ENCODE assay signal across 8 cellular contexts in genomic region chr1:145918144-145918991, GRCh38. TPM values are rescaled to one million over a fixed set of nuclear protein-coding genes. Genes with fewer than 3 reads are reported as not detected.
DNase-seq lines count a peak whose midpoint lies in the region; ATAC-seq, FAIRE-seq and TF ChIP-seq lines count a peak whose summit lies in the region.

A gene with protein sequence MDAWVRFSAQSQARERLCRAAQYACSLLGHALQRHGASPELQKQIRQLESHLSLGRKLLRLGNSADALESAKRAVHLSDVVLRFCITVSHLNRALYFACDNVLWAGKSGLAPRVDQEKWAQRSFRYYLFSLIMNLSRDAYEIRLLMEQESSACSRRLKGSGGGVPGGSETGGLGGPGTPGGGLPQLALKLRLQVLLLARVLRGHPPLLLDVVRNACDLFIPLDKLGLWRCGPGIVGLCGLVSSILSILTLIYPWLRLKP (minus strand): TSS chr1:145918717. CDS start chr1:145918688, 29 bp downstream.

- intact Hi-C loops in endothelial cell of umbilical vein (cut with micrococcal nuclease), result loop anchor here (2.0 kb wide), 2 partner anchors 38 to 60 kb away; partner anchors contain the start of gene PIAS3

- no TSS peak for BruUV-seq in endothelial cell of umbilical vein (replicated peaks; lab: Mats Ljungman, UMichigan)

- no peaks in the 10 kb centered on the region for H3K9me1 ChIP-seq in endothelial cell of umbilical vein (replicated peaks; ENCODE audit: control insufficient read depth, extremely low read depth, insufficient read depth, low read length)

- CTCF ChIA-PET in endothelial cell of umbilical vein (lab: Charles Lee), result interaction anchor here (0.5 to 1.9 kb wide), 10 partner anchors 9 to 89 kb away, joined by 3 to 28 read pairs (median 6); partner anchors contain the start of genes ANKRD34A, ANKRD35, ITGA10 and LIX1L

- H3K4me2 ChIP-seq in OCI-LY3 (ENCODE audit: low read length) (peak within 1 kb of the TSS; percentile 94), endothelial cell of umbilical vein (ENCODE audit: insufficient read depth, low read length) (peak within 1 kb of the TSS; percentile 77)

- FAIRE-seq in endothelial cell of umbilical vein (lab: Jason Lieb, UNC), result peak; percentile 92

- H3K79me2 ChIP-seq in OCI-LY3 (ENCODE audit: low read length) (peaks cover 10% of the 10 kb centered on the region), endothelial cell of umbilical vein (ENCODE audit: control insufficient read depth, insufficient read depth, low read length) (peaks cover 7% of the 10 kb centered on the region)

- peak; percentile 81 for ATAC-seq in GM21528 (IDR thresholded peaks at IDR 0.05; ENCODE audit: low FRiP score, unreplicated experiment)

- POLR2A ChIA-PET in endothelial cell of umbilical vein (lab: Charles Lee), result interaction anchor here (0.9 to 1.5 kb wide), 5 partner anchors 9 to 83 kb away, joined by 3 to 6 read pairs (median 3); partner anchors contain the start of genes LIX1L, PIAS3 and RBM8A

- H3K9ac ChIP-seq in OCI-LY3 (ENCODE audit: low read length) (peak within 1 kb of the TSS; percentile 79), endothelial cell of umbilical vein (replicated peaks; ENCODE audit: extremely low read depth, insufficient read depth, low read length) (peak within 1 kb of the TSS; percentile 76)

- H3K27me3 ChIP-seq in OCI-LY3 (ENCODE audit: low read depth, low read length) (no peaks in the 10 kb centered on the region), endothelial cell of umbilical vein (ENCODE audit: control insufficient read depth in 2 of 2, insufficient read depth in 2 of 2, low read length in 2 of 2) (no peaks in the 10 kb centered on the region)

- H2AFZ ChIP-seq in OCI-LY3 (ENCODE audit: low read depth, low read length) (peak within 1 kb of the TSS; percentile 97), endothelial cell of umbilical vein (ENCODE audit: low read depth, low read length) (peak within 1 kb of the TSS; percentile 52)

- no peak for TF ChIP-seq CTCF in OCI-LY3 (IDR thresholded peaks at IDR 0.05; ENCODE audit: low read depth, low read length)
- TF ChIP-seq CTCF in endothelial cell of umbilical vein (IDR thresholded peaks at IDR 0.05; ENCODE audit: extremely low read depth in 1 of 2, insufficient read depth in 1 of 2, low read depth in 1 of 2, low read length in 2 of 2), result no peak

- dilution Hi-C loops in endothelial cell of umbilical vein (cut with MboI; ENCODE audit: extremely low pct_ligation_motif_present, low sequenced_read_pairs), result no loop called here

- DNase-seq in D341Med (ENCODE audit: low spot score) (peak; percentile 97), HuH-7.5 (ENCODE audit: low spot score) (peak; percentile 63), endothelial cell of umbilical vein (ENCODE audit: low read depth, low spot score) (peak; percentile 96), middle frontal gyrus (ENCODE audit: extremely low spot score, low spot score) (peak; percentile 86)
- peak; percentile 91 for DNase-seq in activated CD8-positive, alpha-beta memory T cell treated with anti-CD3 and anti-CD28 coated beads, Interleukin-2, amount 50 U/mL, for 4 hours
- peak; percentile 81 to 87 for DNase-seq in stimulated activated CD8-positive, alpha-beta memory T cell treated with anti-CD3 and anti-CD28 coated beads, Interleukin-2, amount 100 ng/mL, for 48 hours (ENCODE audit: low read depth in 2 of 2)

- H4K20me1 ChIP-seq in OCI-LY3 (ENCODE audit: insufficient read depth, low read length) (no peaks in the 10 kb centered on the region), endothelial cell of umbilical vein (replicated peaks; ENCODE audit: control insufficient read depth, extremely low read depth, insufficient read depth, low read length) (no peaks in the 10 kb centered on the region)

- H3K27ac ChIP-seq in OCI-LY3 (ENCODE audit: low read length), result peak within 1 kb of the TSS; percentile 81
- peak within 1 kb of the TSS; percentile 19 for H3K27ac ChIP-seq in endothelial cell of umbilical vein (ENCODE audit: insufficient read depth, low read depth, low read length)

- H3K9me3 ChIP-seq in OCI-LY3 (ENCODE audit: insufficient read depth, low read length) (no peaks in the 10 kb centered on the region), endothelial cell of umbilical vein (replicated peaks; ENCODE audit: control insufficient read depth, insufficient read depth, low read length) (no peaks in the 10 kb centered on the region)

- peaks cover 39% of the 10 kb centered on the region for H3K36me3 ChIP-seq in OCI-LY3 (replicated peaks; ENCODE audit: low read depth, low read length)
- peaks cover 2 to 3% of the 10 kb centered on the region in 2 experiments for H3K36me3 ChIP-seq in endothelial cell of umbilical vein (ENCODE audit: control insufficient read depth in 2 of 2, extremely low read depth in 1 of 2, insufficient read depth in 2 of 2, low read length in 2 of 2)

- H3K4me3 ChIP-seq in OCI-LY3 (ENCODE audit: low read length) (peak within 1 kb of the TSS; percentile 92), endothelial cell of umbilical vein (replicated peaks in 1 of 3; ENCODE audit: insufficient read depth in 1 of 3, low read depth in 1 of 3, low read length in 3 of 3) (peak within 1 kb of the TSS; percentile 45 to 77 (median 62))

- TF ChIP-seq POLR2A in endothelial cell of umbilical vein (IDR thresholded peaks at IDR 0.05; ENCODE audit: low read depth, low read length), result peak; percentile 63

- H3K4me1 ChIP-seq in OCI-LY3 (ENCODE audit: low read length), result peaks cover 19% of the 10 kb centered on the region
- H3K4me1 ChIP-seq in endothelial cell of umbilical vein (ENCODE audit: control insufficient read depth, extremely low read depth, insufficient read depth, low read length), result peaks cover 16% of the 10 kb centered on the region

TF ChIP-seq in endothelial cell of umbilical vein, 7 proteins besides CTCF, POLR2A, EP300 and RAD21:
- peak; percentile 77 for TF ChIP-seq POLR2AphosphoS5 (IDR thresholded peaks at IDR 0.05; ENCODE audit: insufficient read depth, low read depth, low read length)
- TF ChIP-seq JUN (IDR thresholded peaks at IDR 0.05; ENCODE audit: borderline replicate concordance, insufficient read depth, insufficient read length, low read depth), result no peak
- TF ChIP-seq GATA2 (IDR thresholded peaks at IDR 0.05; ENCODE audit: insufficient read depth, insufficient read length, low read depth, low read length), result no peak

RNA-seq across cellular contexts. Expression of the gene that starts here (rescaled TPM):
- total RNA-seq in endothelial cell of umbilical vein, result 29.0 and 30.5 TPM in 2 replicates
- 39.7 and 42.5 TPM in 2 replicates for polyA plus RNA-seq in endothelial cell of umbilical vein
- 32.6 and 33.1 TPM in 2 replicates for polyA plus RNA-seq in endothelial cell of umbilical vein (2011; cell fraction: cytosol; rRNA removed)
- 27.8 and 28.7 TPM in 2 replicates for polyA plus RNA-seq in endothelial cell of umbilical vein (2011; cell fraction: nucleus; rRNA removed)
- polyA plus RNA-seq in endothelial cell of umbilical vein (2012), result 29.5 and 36.6 TPM in 2 replicates
- 48.9 and 62.3 TPM in 2 replicates for polyA minus RNA-seq in endothelial cell of umbilical vein
- 11.0 TPM for polyA minus RNA-seq in endothelial cell of umbilical vein (2011; cell fraction: cytosol; rRNA and poly(A)+ RNA removed)
- polyA minus RNA-seq in endothelial cell of umbilical vein (2011; cell fraction: nucleus; rRNA and poly(A)+ RNA removed), result 12.6 and 18.4 TPM in 2 replicates

Comparison
In these comparisons a context has a peak if more than half of its experiments do, and no peak if none do; other contexts are left out.
1. Peak in every context shown above with its lines: DNase-seq, ATAC-seq, H3K4me3 ChIP-seq and H3K27ac ChIP-seq.